11 cellular contexts compared by ENCODE assay signal in the genomic region with DNA sequence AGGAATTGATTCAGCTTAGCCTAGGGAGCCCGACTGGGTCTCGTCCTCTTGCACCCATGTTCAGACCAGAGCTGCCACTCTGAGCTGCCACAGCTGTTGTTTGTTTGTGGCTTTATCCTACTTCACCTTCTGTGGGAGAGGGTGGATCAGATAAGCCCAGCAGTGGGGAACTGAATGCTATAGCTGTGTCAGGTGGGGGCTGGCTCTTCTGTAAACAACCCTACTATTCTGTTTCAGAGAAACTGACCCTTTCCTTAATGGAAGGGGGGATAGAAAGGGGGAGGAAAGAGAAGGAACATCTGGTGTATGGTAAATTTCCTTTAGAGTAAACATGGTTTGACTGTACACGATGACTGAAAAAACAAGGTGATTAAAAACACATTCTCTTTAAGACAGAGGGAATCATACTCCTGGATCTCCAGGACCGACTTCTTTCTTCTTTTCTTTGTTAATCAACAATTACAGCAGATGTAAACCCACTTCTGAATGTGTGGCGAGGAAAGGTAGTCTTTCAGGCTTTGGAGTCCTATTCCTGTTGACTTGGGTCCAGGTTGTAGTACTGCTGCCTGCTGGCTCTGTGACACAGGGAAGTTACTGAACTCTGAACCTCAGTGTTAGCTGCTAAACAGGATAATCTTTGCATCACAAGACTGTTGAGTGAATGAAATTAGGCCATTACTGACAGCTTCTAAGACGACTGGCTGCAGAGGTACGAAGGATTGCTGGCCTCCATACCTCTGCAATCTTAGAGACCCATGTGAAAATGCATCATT. TPM values are rescaled to one million over a fixed set of nuclear protein-coding genes. Genes with fewer than 3 reads are reported as not detected.
DNase-seq lines count a peak whose midpoint lies in the region; ATAC-seq and FAIRE-seq lines count a peak whose summit lies in the region.
"Had no signal": no experiment of that assay in that cellular context is flagged by ENCODE, and none has a peak within 500 bp of the region (broad histone marks: within the 10 kb centered on the region; RNA-seq: fewer than 3 reads in every experiment).

No MANE protein-coding gene starts in this region.

- H3K36me3 ChIP-seq in adipocyte (ENCODE audit: control insufficient read depth, insufficient read depth, low read length, severe bottlenecking) = no peaks in the 10 kb centered on the region
- H3K36me3 ChIP-seq in small intestine (ENCODE audit: control insufficient read depth in 2 of 2, insufficient read depth in 2 of 2, low read length in 2 of 2) = no peaks in the 10 kb centered on the region
- no peaks in the 10 kb centered on the region for H3K36me3 ChIP-seq in naive thymus-derived CD4-positive, alpha-beta T cell (ENCODE audit: control insufficient read depth in 2 of 3, insufficient read depth in 3 of 3, low read length in 3 of 3)
- no peaks in the 10 kb centered on the region for H3K36me3 ChIP-seq in effector memory CD4-positive, alpha-beta T cell (ENCODE audit: control insufficient read depth, insufficient read depth, low read length)

- peak overlapping the region in 1 of 9 donors; percentile 12 for H3K27ac Mint-ChIP-seq in naive thymus-derived CD4-positive, alpha-beta T cell
- H3K27ac Mint-ChIP-seq: activated naive CD4-positive, alpha-beta T cell treated with anti-CD3 and anti-CD28 coated beads, Interleukin-2, amount 10 ng/mL, durations not matched to agents 7 days and 5 days; HFFc6 had no signal

- no peaks in the 10 kb centered on the region for H3K9me3 Mint-ChIP-seq in naive thymus-derived CD4-positive, alpha-beta T cell
- H3K9me3 Mint-ChIP-seq: activated naive CD4-positive, alpha-beta T cell treated with anti-CD3 and anti-CD28 coated beads, Interleukin-2, amount 10 ng/mL, durations not matched to agents 7 days and 5 days; HFFc6 had no signal

- H3K9ac ChIP-seq in adipocyte (ENCODE audit: low read length) = peak overlapping the region; percentile 85

- no peaks in the 10 kb centered on the region for H3K9me3 ChIP-seq in adipocyte (ENCODE audit: control insufficient read depth, low read length)
- H3K9me3 ChIP-seq in right cardiac atrium (ENCODE audit: control insufficient read depth, low read length) = no peaks in the 10 kb centered on the region
- no peaks in the 10 kb centered on the region for H3K9me3 ChIP-seq in small intestine (ENCODE audit: control insufficient read depth, low read depth)
- H3K9me3 ChIP-seq in naive thymus-derived CD4-positive, alpha-beta T cell (ENCODE audit: control insufficient read depth in 2 of 3, low read length in 3 of 3) = no peaks in the 10 kb centered on the region
- H3K9me3 ChIP-seq in effector memory CD4-positive, alpha-beta T cell (ENCODE audit: control insufficient read depth, low read length) = no peaks in the 10 kb centered on the region

- no peak for ATAC-seq in right cardiac atrium
- ATAC-seq in naive thymus-derived CD4-positive, alpha-beta T cell = no peak

- H3K4me3 ChIP-seq in adipocyte (ENCODE audit: low read length) (peak overlapping the region; percentile 79), right cardiac atrium (ENCODE audit: low read length) (no peak overlapping the region), small intestine (ENCODE audit: low read depth in 1 of 2, low read length in 2 of 2) (no peak overlapping the region)
- no peak overlapping the region for H3K4me3 ChIP-seq in naive thymus-derived CD4-positive, alpha-beta T cell (ENCODE audit: low read length)
- H3K4me3 ChIP-seq in effector memory CD4-positive, alpha-beta T cell (ENCODE audit: insufficient read depth, low read depth, low read length, poor library complexity, severe bottlenecking) = no peak overlapping the region

- CTCF ChIA-PET in naive thymus-derived CD4-positive, alpha-beta T cell (lab: Charles Lee) = no interaction called here

- no peaks in the 10 kb centered on the region for H3K27me3 Mint-ChIP-seq in naive thymus-derived CD4-positive, alpha-beta T cell
- H3K27me3 Mint-ChIP-seq: activated naive CD4-positive, alpha-beta T cell treated with anti-CD3 and anti-CD28 coated beads, Interleukin-2, amount 10 ng/mL, durations not matched to agents 7 days and 5 days had no signal

- FAIRE-seq in small intestine (lab: Jason Lieb, UNC) = no peak

- peaks cover 0 to 8% (median 0%) of the 10 kb centered on the region in 5 donors for H3K36me3 Mint-ChIP-seq in naive thymus-derived CD4-positive, alpha-beta T cell
- H3K36me3 Mint-ChIP-seq: activated naive CD4-positive, alpha-beta T cell treated with anti-CD3 and anti-CD28 coated beads, Interleukin-2, amount 10 ng/mL, durations not matched to agents 7 days and 5 days had no signal

- DNase-seq in NCI-H1092 treated with DMSO at 0.1 percent for 48 hours (lab: John Stamatoyannopoulos, UW) = peak; percentile 52
- peak; percentile 70 for DNase-seq in adipocyte (ENCODE audit: low read depth)
- DNase-seq in right cardiac atrium = no peak
- DNase-seq in small intestine = peak; percentile 90
- no peak for DNase-seq in naive thymus-derived CD4-positive, alpha-beta T cell
- DNase-seq in activated CD8-positive, alpha-beta memory T cell treated with anti-CD3 and anti-CD28 coated beads, Interleukin-2, amount 50 U/mL, for 48 hours = no peak
- DNase-seq in effector memory CD4-positive, alpha-beta T cell = no peak
- no peak for DNase-seq in ureter (ENCODE audit: low spot score)
- DNase-seq: activated naive CD4-positive, alpha-beta T cell treated with anti-CD3 and anti-CD28 coated beads, Interleukin-2, amount 10 ng/mL, durations not matched to agents 7 days and 5 days; midbrain had no signal

- H3K4me3 Mint-ChIP-seq in naive thymus-derived CD4-positive, alpha-beta T cell = no peak overlapping the region
- H3K4me3 Mint-ChIP-seq: activated naive CD4-positive, alpha-beta T cell treated with anti-CD3 and anti-CD28 coated beads, Interleukin-2, amount 10 ng/mL, durations not matched to agents 7 days and 5 days; HFFc6 had no signal

- no peaks in the 10 kb centered on the region for H3K27me3 ChIP-seq in adipocyte (replicated peaks; ENCODE audit: control insufficient read depth, insufficient read depth, low read length)
- H3K27me3 ChIP-seq in right cardiac atrium (ENCODE audit: control insufficient read depth, insufficient read depth) = no peaks in the 10 kb centered on the region
- no peaks in the 10 kb centered on the region for H3K27me3 ChIP-seq in small intestine (ENCODE audit: control insufficient read depth in 2 of 2, insufficient read depth in 2 of 2, low read length in 2 of 2)
- H3K27me3 ChIP-seq in naive thymus-derived CD4-positive, alpha-beta T cell (ENCODE audit: control insufficient read depth in 2 of 2, insufficient read depth in 2 of 2, low read length in 2 of 2) = no peaks in the 10 kb centered on the region
- no peaks in the 10 kb centered on the region for H3K27me3 ChIP-seq in effector memory CD4-positive, alpha-beta T cell (replicated peaks; ENCODE audit: control insufficient read depth, insufficient read depth, low read length, poor library complexity, severe bottlenecking)

- WGBS in right cardiac atrium = 70% methylated on average over 7 of the region's 7 CpGs
- WGBS in small intestine, 3 donors = 19 to 48% (median 26%) methylated on average over 7 of the region's 7 CpGs

- H3K4me1 Mint-ChIP-seq in naive thymus-derived CD4-positive, alpha-beta T cell = peaks cover 21 to 48% (median 38%) of the 10 kb centered on the region in 7 donors

- H3K4me1 ChIP-seq in adipocyte (ENCODE audit: control insufficient read depth, insufficient read depth, low read length) (peaks cover 75% of the 10 kb centered on the region), right cardiac atrium (ENCODE audit: control insufficient read depth, insufficient read depth, low read length) (peaks cover 30% of the 10 kb centered on the region), small intestine (ENCODE audit: control insufficient read depth in 2 of 2, insufficient read depth in 1 of 2, low read depth in 1 of 2, low read length in 1 of 2) (peaks cover 24 to 27% of the 10 kb centered on the region in 2 donors)
- H3K4me1 ChIP-seq in naive thymus-derived CD4-positive, alpha-beta T cell (ENCODE audit: control insufficient read depth in 2 of 2, insufficient read depth in 2 of 2, low read length in 2 of 2) = peaks cover 0 to under 1% of the 10 kb centered on the region in 2 donors
- no peaks in the 10 kb centered on the region for H3K4me1 ChIP-seq in effector memory CD4-positive, alpha-beta T cell (ENCODE audit: control insufficient read depth, insufficient read depth, low read length, poor library complexity, severe bottlenecking)

- intact Hi-C loops in right cardiac atrium (cut with DNase I) = no loop called here
- intact Hi-C loops in naive thymus-derived CD4-positive, alpha-beta T cell (cut with micrococcal nuclease) = no loop called here

- H3K27ac ChIP-seq in right cardiac atrium (ENCODE audit: low read length) (peak overlapping the region; percentile 66), small intestine (ENCODE audit: low read depth in 1 of 2, low read length in 1 of 2) (peak overlapping the region; percentile 80)
- no peak overlapping the region for H3K27ac ChIP-seq in naive thymus-derived CD4-positive, alpha-beta T cell (ENCODE audit: low read depth, low read length)
- no peak overlapping the region for H3K27ac ChIP-seq in effector memory CD4-positive, alpha-beta T cell (ENCODE audit: insufficient read depth, low read length, poor library complexity, severe bottlenecking)

- POLR2A ChIA-PET in naive thymus-derived CD4-positive, alpha-beta T cell (lab: Charles Lee) = interaction anchor here (0.8 kb wide), 1 partner anchor 46 kb away, joined by 3 read pairs; no protein-coding TSS in a partner anchor

RNA-seq across cellular contexts. Expression of a gene that starts 6.0 kb away (rescaled TPM):
- 100 to 1,000 TPM in 2 of 4 donors, 10 to 100 TPM in 2; 91.3 to 162 (median 100) TPM for total RNA-seq in right cardiac atrium
- polyA plus RNA-seq in right cardiac atrium = 105 TPM
- polyA plus RNA-seq in small intestine = 10 to 100 TPM; 40.9 to 58.6 (median 55.2) TPM
- 1 to 10 TPM; 5.6 to 9.7 (median 8.5) TPM for total RNA-seq in naive thymus-derived CD4-positive, alpha-beta T cell
- polyA plus RNA-seq in naive thymus-derived CD4-positive, alpha-beta T cell = 10 to 100 TPM; 15.4 to 20.1 TPM
- total RNA-seq in ureter = 118 TPM

RNA-seq across cellular contexts. Expression of a gene that starts 39.8 kb away (rescaled TPM):
- total RNA-seq in right cardiac atrium (10 to 100 TPM; 24.4 to 44.1 (median 34.1) TPM), ureter (177 TPM)
- polyA plus RNA-seq in right cardiac atrium (27.6 TPM), small intestine (10 to 100 TPM in 1 of 3 donors, 1 to 10 TPM in 2; 7.4 to 56.5 (median 8.4) TPM)
- 100 to 1,000 TPM; 135 to 165 (median 160) TPM for total RNA-seq in naive thymus-derived CD4-positive, alpha-beta T cell
- 100 to 1,000 TPM; 179 to 386 TPM for polyA plus RNA-seq in naive thymus-derived CD4-positive, alpha-beta T cell

RNA-seq across cellular contexts. Expression of a gene that starts 57.7 kb away (rescaled TPM):
- total RNA-seq in right cardiac atrium (not detected), ureter (not detected)
- polyA plus RNA-seq in right cardiac atrium (not detected), small intestine (1 to 10 TPM in 1 of 3 donors, not detected in 2; 1.4 TPM)
- total RNA-seq in naive thymus-derived CD4-positive, alpha-beta T cell = not detected
- polyA plus RNA-seq in naive thymus-derived CD4-positive, alpha-beta T cell = not detected
- total RNA-seq: HFFc6 had no signal

RNA-seq across cellular contexts. Expression of a gene that starts 57.8 kb away (rescaled TPM):
- total RNA-seq in right cardiac atrium (not detected), ureter (not detected)
- polyA plus RNA-seq in right cardiac atrium (not detected), small intestine (not detected)
- not detected for total RNA-seq in naive thymus-derived CD4-positive, alpha-beta T cell
- polyA plus RNA-seq in naive thymus-derived CD4-positive, alpha-beta T cell = not detected
- total RNA-seq: HFFc6 had no signal

Comparison
In these comparisons a context has a peak if more than half of its experiments do, and no peak if none do; other contexts are left out.
1. DNase-seq: peak in NCI-H1092 treated with DMSO at 0.1 percent for 48 hours (single experiment), adipocyte (single experiment) and small intestine (single experiment); none in right cardiac atrium (0 of 3), naive thymus-derived CD4-positive, alpha-beta T cell (0 of 9), activated CD8-positive, alpha-beta memory T cell treated with anti-CD3 and anti-CD28 coated beads, Interleukin-2, amount 50 U/mL, for 48 hours (single experiment), effector memory CD4-positive, alpha-beta T cell (0 of 3) and ureter (single experiment).
2. H3K27ac ChIP-seq: peak in right cardiac atrium (single experiment) and small intestine (2 of 2); none in naive thymus-derived CD4-positive, alpha-beta T cell (single experiment) and effector memory CD4-positive, alpha-beta T cell (single experiment).
3. RNA of a gene that starts 6.0 kb away (total RNA-seq): 118 TPM in ureter (single experiment) and 91.3 to 162 TPM in right cardiac atrium; 5.6 to 9.7 TPM in naive thymus-derived CD4-positive, alpha-beta T cell; every median in the first group is over 4 times any median in the second.